10 cellular contexts compared by ENCODE assay signal in the genomic region with DNA sequence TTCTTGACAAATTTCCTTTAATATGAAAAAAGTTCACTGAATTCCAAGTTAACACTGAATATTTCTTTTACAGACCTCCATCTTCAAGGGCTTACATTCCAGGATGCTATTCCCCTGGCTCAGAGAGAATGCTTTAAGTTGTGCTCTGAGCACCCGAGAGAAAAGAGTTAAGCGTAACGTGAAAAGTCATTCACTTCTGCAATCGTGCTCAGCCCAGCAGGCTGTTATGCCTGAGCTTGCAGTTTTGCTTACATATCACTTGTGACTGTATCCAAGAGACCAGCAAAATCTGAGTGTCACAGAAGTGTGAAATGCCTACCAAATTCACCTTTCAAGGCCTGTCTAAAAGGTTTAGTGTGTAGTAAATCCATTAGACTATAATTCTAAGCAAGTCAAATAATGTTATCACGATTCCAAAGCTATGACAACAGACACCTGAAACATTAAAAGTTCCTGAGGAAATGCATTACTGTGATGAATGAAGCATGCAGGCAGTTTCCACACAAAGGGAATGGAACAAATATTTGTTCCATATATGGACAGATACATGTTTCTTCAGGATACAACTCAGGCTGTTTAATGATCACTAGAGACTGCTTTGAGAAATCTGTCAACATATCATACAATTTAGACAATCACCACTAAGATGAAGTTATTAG. TPM values are rescaled to one million over a fixed set of nuclear protein-coding genes. Genes with fewer than 3 reads are reported as not detected.
DNase-seq lines count a peak whose midpoint lies in the region; ATAC-seq lines count a peak whose summit lies in the region.
"Had no signal": no experiment of that assay in that cellular context is flagged by ENCODE, and none has a peak within 500 bp of the region (broad histone marks: within the 10 kb centered on the region; RNA-seq: fewer than 3 reads in every experiment).

No MANE protein-coding gene starts in this region.

- DNase-seq in Right ventricle myocardium inferior (ENCODE audit: missing footprints) (no peak), cardiac septum (ENCODE audit: low spot score) (no peak), GF-D8 (lab: John Stamatoyannopoulos, UW) (no peak), SHP77 (lab: John Stamatoyannopoulos, UW) (no peak)
- no peak for DNase-seq in effector memory CD8-positive, alpha-beta T cell
- DNase-seq in activated CD8-positive, alpha-beta memory T cell treated with anti-CD3 and anti-CD28 coated beads, Interleukin-2, amount 50 U/mL, for 48 hours: no peak
- DNase-seq: activated effector memory CD4-positive, alpha-beta T cell treated with Interleukin-2 at 50 U/mL for 16 hours; COR-L47 had no signal

- peaks cover 51 to 68% of the 10 kb centered on the region in 2 donors for H3K4me1 Mint-ChIP-seq in effector memory CD8-positive, alpha-beta T cell (ENCODE audit: low read depth in 2 of 2)

- H3K27ac Mint-ChIP-seq in effector memory CD8-positive, alpha-beta T cell: peak overlapping the region; percentile 73 to 92

- peaks cover 6% of the 10 kb centered on the region for H3K36me3 ChIP-seq in mucosa of stomach (ENCODE audit: control insufficient read depth, insufficient read depth, low read length)

- H3K36me3 Mint-ChIP-seq in effector memory CD8-positive, alpha-beta T cell (ENCODE audit: insufficient read depth): peaks cover 43% of the 10 kb centered on the region

- no peak overlapping the region for H3K4me3 ChIP-seq in mucosa of stomach (ENCODE audit: low read length)

- H3K9ac ChIP-seq in mucosa of stomach (ENCODE audit: low read length): peak overlapping the region; percentile 0

- peak overlapping the region; percentile 31 to 76 for H3K4me3 Mint-ChIP-seq in effector memory CD8-positive, alpha-beta T cell

- H3K9me3 Mint-ChIP-seq in effector memory CD8-positive, alpha-beta T cell: no peaks in the 10 kb centered on the region

- intact Hi-C loops in Right ventricle myocardium inferior (cut with DNase I) (loop anchor here (5.0 kb wide), 1 partner anchor 36 kb away; no protein-coding TSS in a partner anchor), cardiac septum (cut with DNase I) (no loop called here)

- no peaks in the 10 kb centered on the region for H3K27me3 ChIP-seq in mucosa of stomach (ENCODE audit: control insufficient read depth, insufficient read depth, low read length)

- H3K4me1 ChIP-seq in mucosa of stomach (ENCODE audit: control insufficient read depth, insufficient read depth, low read length): peaks cover 27% of the 10 kb centered on the region

- H3K9me3 ChIP-seq in mucosa of stomach (ENCODE audit: control insufficient read depth, low read length): no peaks in the 10 kb centered on the region

- peak; percentile 65 for ATAC-seq in Right ventricle myocardium inferior
- peak; percentile 49 for ATAC-seq in effector memory CD8-positive, alpha-beta T cell (replicated peaks)
- ATAC-seq in HG02981 (IDR thresholded peaks at IDR 0.05; ENCODE audit: unreplicated experiment): no peak

- no peaks in the 10 kb centered on the region for H3K27me3 Mint-ChIP-seq in effector memory CD8-positive, alpha-beta T cell

RNA-seq across cellular contexts. Expression of a gene that starts 20.1 kb away (rescaled TPM):
- 583 TPM for total RNA-seq in Right ventricle myocardium inferior
- total RNA-seq in cardiac septum: 715 TPM
